Comparison of ENCODE assay signal across 1 cellular context in genomic region chr7:98300595-98301372, GRCh38.
TF ChIP-seq lines count a peak whose summit lies in the region.

No MANE protein-coding gene starts in this region.

TF ChIP-seq in liver, 16 proteins besides CTCF, POLR2A, EP300 and RAD21:
- peak; percentile 22 for TF ChIP-seq HNF4G (IDR thresholded peaks at IDR 0.05)
- TF ChIP-seq HNF4A (conservative IDR thresholded peaks at IDR 0.05) = peak; percentile 71 to 82
- TF ChIP-seq, protein P1, sequence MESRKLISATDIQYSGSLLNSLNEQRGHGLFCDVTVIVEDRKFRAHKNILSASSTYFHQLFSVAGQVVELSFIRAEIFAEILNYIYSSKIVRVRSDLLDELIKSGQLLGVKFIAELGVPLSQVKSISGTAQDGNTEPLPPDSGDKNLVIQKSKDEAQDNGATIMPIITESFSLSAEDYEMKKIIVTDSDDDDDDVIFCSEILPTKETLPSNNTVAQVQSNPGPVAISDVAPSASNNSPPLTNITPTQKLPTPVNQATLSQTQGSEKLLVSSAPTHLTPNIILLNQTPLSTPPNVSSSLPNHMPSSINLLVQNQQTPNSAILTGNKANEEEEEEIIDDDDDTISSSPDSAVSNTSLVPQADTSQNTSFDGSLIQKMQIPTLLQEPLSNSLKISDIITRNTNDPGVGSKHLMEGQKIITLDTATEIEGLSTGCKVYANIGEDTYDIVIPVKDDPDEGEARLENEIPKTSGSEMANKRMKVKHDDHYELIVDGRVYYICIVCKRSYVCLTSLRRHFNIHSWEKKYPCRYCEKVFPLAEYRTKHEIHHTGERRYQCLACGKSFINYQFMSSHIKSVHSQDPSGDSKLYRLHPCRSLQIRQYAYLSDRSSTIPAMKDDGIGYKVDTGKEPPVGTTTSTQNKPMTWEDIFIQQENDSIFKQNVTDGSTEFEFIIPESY (IDR thresholded peaks at IDR 0.05) = peak; percentile 85
- peak in 1 of 2 donors; percentile 77 for TF ChIP-seq EGR1 (IDR thresholded peaks at IDR 0.05; ENCODE audit: low read depth in 2 of 2)
- peak; percentile 88 for TF ChIP-seq SP1 (IDR thresholded peaks at IDR 0.05)
- peak; percentile 70 for TF ChIP-seq REST (IDR thresholded peaks at IDR 0.05)
- TF ChIP-seq FOXA2 (IDR thresholded peaks at IDR 0.05) = peak; percentile 95
- TF ChIP-seq, protein P2, sequence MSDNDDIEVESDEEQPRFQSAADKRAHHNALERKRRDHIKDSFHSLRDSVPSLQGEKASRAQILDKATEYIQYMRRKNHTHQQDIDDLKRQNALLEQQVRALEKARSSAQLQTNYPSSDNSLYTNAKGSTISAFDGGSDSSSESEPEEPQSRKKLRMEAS (IDR thresholded peaks at IDR 0.05) = peak; percentile 89
- peak; percentile 92 to 97 for TF ChIP-seq RXRA (IDR thresholded peaks at IDR 0.05)
- TF ChIP-seq GABPA (IDR thresholded peaks at IDR 0.05 in 1 of 2, conservative IDR thresholded peaks at IDR 0.05 in 1 of 2) = peak in 1 of 2 donors; percentile 66
- TF ChIP-seq, protein P3, sequence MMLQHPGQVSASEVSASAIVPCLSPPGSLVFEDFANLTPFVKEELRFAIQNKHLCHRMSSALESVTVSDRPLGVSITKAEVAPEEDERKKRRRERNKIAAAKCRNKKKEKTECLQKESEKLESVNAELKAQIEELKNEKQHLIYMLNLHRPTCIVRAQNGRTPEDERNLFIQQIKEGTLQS (IDR thresholded peaks at IDR 0.05) = peak; percentile 59
- TF ChIP-seq JUND (IDR thresholded peaks at IDR 0.05) = peak; percentile 38 to 77
- TF ChIP-seq TAF1 (conservative IDR thresholded peaks at IDR 0.05) = no peak
- TF ChIP-seq NR2F2 (IDR thresholded peaks at IDR 0.05) = peak; percentile 65
- TF ChIP-seq FOXA1 (IDR thresholded peaks at IDR 0.05) = peak; percentile 98
- peak; percentile 86 for TF ChIP-seq YY1 (IDR thresholded peaks at IDR 0.05)
